In genomic region chr20:61690150-61690549, GRCh38 we compare ENCODE assay signal across 26 cellular contexts.
"Had no signal": no experiment of that assay in that cellular context is flagged by ENCODE, and none has a peak within 500 bp of the region (broad histone marks: within the 10 kb centered on the region; RNA-seq: fewer than 3 reads in every experiment).

No MANE protein-coding gene starts in this region.

- ATAC-seq: foreskin keratinocyte; gastroesophageal sphincter; heart left ventricle; left colon; left ventricle myocardium superior; psoas muscle; right cardiac atrium; stimulated activated memory B cell treated with anti-CD40 and anti-IgM and Interleukin-4, amounts not matched to agents 10 μg/mL and 1 μg/mL and 100 μg/mL, for 72 hours; stimulated activated naive CD8-positive, alpha-beta T cell treated with anti-CD3 and anti-CD28 coated beads, Interleukin-15, Interleukin-2, amounts not matched to agents 100 U/mL and 50 U/mL, for 24 hours had no signal

- H3K9me3 ChIP-seq: esophagus muscularis mucosa, gastroesophageal sphincter, heart left ventricle, psoas muscle, sigmoid colon, testis, tibial artery had no signal

- H3K4me1 Mint-ChIP-seq: memory B cell; naive B cell; stimulated activated memory B cell treated with anti-CD40 and anti-IgM and Interleukin-4, amounts not matched to agents 10 μg/mL and 1 μg/mL and 100 μg/mL, for 72 hours had no signal

- H3K36me3 Mint-ChIP-seq: memory B cell; naive B cell; natural killer cell treated with Interleukin-12 subunit alpha and Interleukin-12 subunit beta and Interleukin-15 and Interleukin-18, amount 100 ng/mL, for 72 hours; stimulated activated memory B cell treated with anti-CD40 and anti-IgM and Interleukin-4, amounts not matched to agents 10 μg/mL and 1 μg/mL and 100 μg/mL, for 72 hours; type B pancreatic cell had no signal

- H3K4me3 ChIP-seq: coronary artery, esophagus muscularis mucosa, gastroesophageal sphincter, heart left ventricle, hepatocyte, lung, psoas muscle, sigmoid colon, testis, tibial artery had no signal

- H3K36me3 ChIP-seq: esophagus muscularis mucosa, gastroesophageal sphincter, heart left ventricle, sigmoid colon, tibial artery had no signal

- H3K27me3 Mint-ChIP-seq: memory B cell; stimulated activated memory B cell treated with anti-CD40 and anti-IgM and Interleukin-4, amounts not matched to agents 10 μg/mL and 1 μg/mL and 100 μg/mL, for 72 hours had no signal

- H3K27ac Mint-ChIP-seq: memory B cell; naive B cell; natural killer cell treated with Interleukin-12 subunit alpha and Interleukin-12 subunit beta and Interleukin-15 and Interleukin-18, amount 100 ng/mL, for 72 hours; stimulated activated memory B cell treated with anti-CD40 and anti-IgM and Interleukin-4, amounts not matched to agents 10 μg/mL and 1 μg/mL and 100 μg/mL, for 72 hours; type B pancreatic cell had no signal

- H3K9me3 Mint-ChIP-seq: natural killer cell treated with Interleukin-12 subunit alpha and Interleukin-12 subunit beta and Interleukin-15 and Interleukin-18, amount 100 ng/mL, for 72 hours; neural crest cell; type B pancreatic cell had no signal

- H3K4me3 Mint-ChIP-seq: memory B cell; naive B cell; natural killer cell treated with Interleukin-12 subunit alpha and Interleukin-12 subunit beta and Interleukin-15 and Interleukin-18, amount 100 ng/mL, for 72 hours; neural crest cell; stimulated activated memory B cell treated with anti-CD40 and anti-IgM and Interleukin-4, amounts not matched to agents 10 μg/mL and 1 μg/mL and 100 μg/mL, for 72 hours; type B pancreatic cell had no signal

- H3K4me1 ChIP-seq: esophagus muscularis mucosa, foreskin keratinocyte, gastroesophageal sphincter, psoas muscle, sigmoid colon, testis, tibial artery had no signal

- DNase-seq: dermis blood vessel endothelial cell; effector memory CD4-positive, alpha-beta T cell; foreskin keratinocyte; left colon; left ventricle myocardium superior; naive B cell; psoas muscle; sigmoid colon; stimulated activated CD4-positive, alpha-beta T cell treated with anti-CD3 and anti-CD28 coated beads, Interleukin-2, amount 100 ng/mL, for 24 hours; stimulated activated CD4-positive, alpha-beta T cell treated with anti-CD3 and anti-CD28 coated beads, Interleukin-4, amount 100 ng/mL, for 24 hours; stimulated activated naive CD8-positive, alpha-beta T cell treated with anti-CD3 and anti-CD28 coated beads, Interleukin-15, Interleukin-2, amounts not matched to agents 100 U/mL and 50 U/mL, for 24 hours; substantia nigra; testis; tibial artery had no signal
